8 cellular contexts compared by ENCODE assay signal in the genomic region with DNA sequence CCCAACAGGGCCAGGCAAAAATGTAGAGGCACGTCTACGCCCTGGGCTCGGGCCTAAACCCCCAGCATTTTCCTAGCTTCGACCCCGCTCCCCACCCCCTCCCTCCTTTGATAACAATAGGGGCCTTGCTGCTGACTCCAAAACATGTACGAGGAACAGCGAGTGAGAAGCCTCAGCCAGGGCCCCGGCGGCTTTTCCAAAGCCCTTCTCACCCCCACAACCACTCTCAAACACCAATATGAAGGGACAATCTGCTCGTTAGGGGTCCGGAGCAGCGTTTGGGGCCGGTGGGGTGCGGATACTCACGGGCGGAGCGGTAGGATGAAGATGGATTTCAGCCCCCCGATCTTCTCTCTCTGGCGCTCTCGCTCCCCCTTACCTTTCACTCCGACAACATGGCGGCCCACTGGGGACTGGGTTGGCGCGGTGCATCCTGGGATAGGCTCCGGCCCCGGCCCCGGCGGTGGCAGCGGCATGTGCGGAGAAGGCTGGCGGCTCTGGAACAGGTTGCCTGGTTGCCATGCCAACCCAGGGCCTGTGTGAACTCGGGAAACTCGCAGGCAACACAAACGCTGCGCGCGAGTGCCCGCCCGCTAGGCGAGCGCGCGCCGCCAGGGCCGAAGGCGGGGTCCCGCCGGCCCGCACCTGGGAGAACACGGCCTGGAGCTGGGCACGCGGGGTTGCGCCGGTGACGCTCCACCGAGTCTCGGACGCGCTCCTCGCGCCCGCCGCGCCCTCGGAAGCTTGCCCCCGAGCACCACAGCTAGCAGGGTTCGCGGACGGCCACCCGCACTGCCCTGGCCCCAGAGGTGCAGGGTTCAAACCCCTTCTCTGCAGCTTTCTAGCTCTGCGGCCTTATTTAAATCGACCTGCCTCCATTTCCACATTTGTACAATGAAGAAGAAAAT. TPM values are rescaled to one million over a fixed set of nuclear protein-coding genes. Genes with fewer than 3 reads are reported as not detected.
A peak's percentile ranks its signal among the peaks of the same experiment; 100 is the strongest.
DNase-seq lines count a peak whose midpoint lies in the region; ATAC-seq lines count a peak whose summit lies in the region.

A gene with protein sequence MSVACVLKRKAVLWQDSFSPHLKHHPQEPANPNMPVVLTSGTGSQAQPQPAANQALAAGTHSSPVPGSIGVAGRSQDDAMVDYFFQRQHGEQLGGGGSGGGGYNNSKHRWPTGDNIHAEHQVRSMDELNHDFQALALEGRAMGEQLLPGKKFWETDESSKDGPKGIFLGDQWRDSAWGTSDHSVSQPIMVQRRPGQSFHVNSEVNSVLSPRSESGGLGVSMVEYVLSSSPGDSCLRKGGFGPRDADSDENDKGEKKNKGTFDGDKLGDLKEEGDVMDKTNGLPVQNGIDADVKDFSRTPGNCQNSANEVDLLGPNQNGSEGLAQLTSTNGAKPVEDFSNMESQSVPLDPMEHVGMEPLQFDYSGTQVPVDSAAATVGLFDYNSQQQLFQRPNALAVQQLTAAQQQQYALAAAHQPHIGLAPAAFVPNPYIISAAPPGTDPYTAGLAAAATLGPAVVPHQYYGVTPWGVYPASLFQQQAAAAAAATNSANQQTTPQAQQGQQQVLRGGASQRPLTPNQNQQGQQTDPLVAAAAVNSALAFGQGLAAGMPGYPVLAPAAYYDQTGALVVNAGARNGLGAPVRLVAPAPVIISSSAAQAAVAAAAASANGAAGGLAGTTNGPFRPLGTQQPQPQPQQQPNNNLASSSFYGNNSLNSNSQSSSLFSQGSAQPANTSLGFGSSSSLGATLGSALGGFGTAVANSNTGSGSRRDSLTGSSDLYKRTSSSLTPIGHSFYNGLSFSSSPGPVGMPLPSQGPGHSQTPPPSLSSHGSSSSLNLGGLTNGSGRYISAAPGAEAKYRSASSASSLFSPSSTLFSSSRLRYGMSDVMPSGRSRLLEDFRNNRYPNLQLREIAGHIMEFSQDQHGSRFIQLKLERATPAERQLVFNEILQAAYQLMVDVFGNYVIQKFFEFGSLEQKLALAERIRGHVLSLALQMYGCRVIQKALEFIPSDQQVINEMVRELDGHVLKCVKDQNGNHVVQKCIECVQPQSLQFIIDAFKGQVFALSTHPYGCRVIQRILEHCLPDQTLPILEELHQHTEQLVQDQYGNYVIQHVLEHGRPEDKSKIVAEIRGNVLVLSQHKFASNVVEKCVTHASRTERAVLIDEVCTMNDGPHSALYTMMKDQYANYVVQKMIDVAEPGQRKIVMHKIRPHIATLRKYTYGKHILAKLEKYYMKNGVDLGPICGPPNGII (minus strand): TSS at position 408 of the 908 bp plus-strand sequence. CDS start 6,151 bp downstream, outside the sequence.

- POLR2A ChIA-PET in CD8-positive, alpha-beta memory T cell (lab: Charles Lee): interaction anchor here (0.5 to 0.6 kb wide), 3 partner anchors 9 to 96 kb away, joined by 3 to 8 read pairs (median 3); no protein-coding TSS in a partner anchor

- peak within 1 kb of the TSS; percentile 92 to 100 (median 99) for H3K27ac Mint-ChIP-seq in CD8-positive, alpha-beta memory T cell

- peak within 1 kb of the TSS; percentile 82 for H3K27ac ChIP-seq in CD8-positive, alpha-beta memory T cell (ENCODE audit: low read depth, low read length)

- no peaks in the 10 kb centered on the region for H3K36me3 ChIP-seq in CD8-positive, alpha-beta memory T cell (ENCODE audit: insufficient read depth, low read length)

- H3K9me3 Mint-ChIP-seq in CD8-positive, alpha-beta memory T cell: no peaks in the 10 kb centered on the region

- H3K36me3 Mint-ChIP-seq in CD8-positive, alpha-beta memory T cell: peaks cover 0 to 24% (median 0%) of the 10 kb centered on the region in 3 donors

- no peaks in the 10 kb centered on the region for H3K9me3 ChIP-seq in CD8-positive, alpha-beta memory T cell (ENCODE audit: low read length)

- peak; percentile 97 to 99 (median 98) for DNase-seq in CD8-positive, alpha-beta memory T cell
- DNase-seq in HS-27A (ENCODE audit: low read depth) (peak; percentile 80), NK-92 (lab: John Stamatoyannopoulos, UW; ENCODE audit: unreplicated experiment) (peak; percentile 93), medulla oblongata (ENCODE audit: extremely low spot score) (peak; percentile 93)
- peak; percentile 99 for DNase-seq in activated CD8-positive, alpha-beta memory T cell treated with anti-CD3 and anti-CD28 coated beads for 24 hours
- peak; percentile 96 for DNase-seq in effector CD8-positive, alpha-beta T cell (lab: John Stamatoyannopoulos, UW)
- DNase-seq in stimulated activated CD8-positive, alpha-beta memory T cell treated with anti-CD3 and anti-CD28 coated beads, Interleukin-12 subunit alpha, Interleukin-12 subunit beta, amount 100 ng/mL, for 1 hour (ENCODE audit: low read depth): peak; percentile 97

- peak within 1 kb of the TSS; percentile 94 to 99 (median 97) for H3K4me3 Mint-ChIP-seq in CD8-positive, alpha-beta memory T cell

- H3K4me1 ChIP-seq in CD8-positive, alpha-beta memory T cell (ENCODE audit: insufficient read depth, low read length): peaks cover 31% of the 10 kb centered on the region

- H3K27me3 Mint-ChIP-seq in CD8-positive, alpha-beta memory T cell: peaks cover 0 to 5% of the 10 kb centered on the region in 2 donors

- CTCF ChIA-PET in CD8-positive, alpha-beta memory T cell (lab: Charles Lee): interaction anchor here (1.0 to 1.2 kb wide), 2 partner anchors 41 to 347 kb away, joined by 3 read pairs; no protein-coding TSS in a partner anchor

- ATAC-seq in GM19467 (IDR thresholded peaks at IDR 0.05; ENCODE audit: unreplicated experiment): peak; percentile 90

- H3K4me1 Mint-ChIP-seq in CD8-positive, alpha-beta memory T cell: peaks cover 26 to 45% (median 39%) of the 10 kb centered on the region in 3 donors

- H3K27me3 ChIP-seq in CD8-positive, alpha-beta memory T cell (ENCODE audit: insufficient read depth, low read length, poor library complexity, severe bottlenecking): no peaks in the 10 kb centered on the region

- H3K4me3 ChIP-seq in CD8-positive, alpha-beta memory T cell (ENCODE audit: low read length): peak within 1 kb of the TSS; percentile 65

RNA-seq across cellular contexts. Expression of the gene that starts here (rescaled TPM):
- total RNA-seq in CD8-positive, alpha-beta memory T cell: 100 to 1,000 TPM in 1 of 2 experiments, 10 to 100 TPM in 1; 99.8 to 113 TPM
- 127 TPM for polyA plus RNA-seq in CD8-positive, alpha-beta memory T cell

Comparison
In these comparisons a context has a peak if more than half of its experiments do, and no peak if none do; other contexts are left out.
1. Peak in every context shown above with its lines: DNase-seq, ATAC-seq, H3K4me3 ChIP-seq and H3K27ac ChIP-seq.